In the genomic region with DNA sequence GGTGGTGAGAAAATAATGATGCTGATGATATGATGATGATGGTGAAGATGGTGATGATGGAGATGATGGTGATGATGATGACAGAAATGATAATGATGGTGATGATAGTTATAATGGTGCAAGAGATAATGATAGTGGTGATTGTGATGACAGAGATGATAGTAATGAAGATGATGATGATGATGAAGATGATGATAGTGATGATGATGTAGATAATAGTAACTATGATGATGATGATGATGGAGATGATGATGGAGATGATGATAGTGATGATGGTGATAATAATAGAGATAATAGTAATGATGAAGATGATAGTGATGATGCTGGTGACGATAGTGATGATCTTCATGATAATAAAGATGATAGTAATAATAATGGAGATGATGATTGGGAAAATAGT, we compare ENCODE assay signal across 30 cellular contexts. TPM values are rescaled to one million over a fixed set of nuclear protein-coding genes. Genes with fewer than 3 reads are reported as not detected.
"Had no signal": no experiment of that assay in that cellular context is flagged by ENCODE, and none has a peak within 500 bp of the region (broad histone marks: within the 10 kb centered on the region; RNA-seq: fewer than 3 reads in every experiment).

No MANE protein-coding gene starts in this region.

- H3K9ac ChIP-seq: neural progenitor cell, parathyroid adenoma had no signal

- H3K4me3 Mint-ChIP-seq: naive thymus-derived CD4-positive, alpha-beta T cell; natural killer cell; nephron; neural progenitor cell; stimulated activated naive B cell treated with anti-CD40 and anti-IgM and Interleukin-4, amounts not matched to agents 10 μg/mL and 1 μg/mL and 100 μg/mL, for 72 hours; stimulated activated naive CD8-positive, alpha-beta T cell treated with anti-CD3 and anti-CD28 coated beads, Interleukin-15, Interleukin-2, amounts not matched to agents 100 ng/mL and 50 ng/mL, for 24 hours had no signal

- H3K4me1 ChIP-seq: neural progenitor cell, parathyroid adenoma, psoas muscle, spleen, stomach, tibial nerve, upper lobe of left lung, uterus had no signal

- ATAC-seq: naive thymus-derived CD4-positive, alpha-beta T cell; natural killer cell; psoas muscle; right cardiac atrium; sciatic nerve; stimulated activated naive B cell treated with anti-CD40 and anti-IgM and Interleukin-4, amounts not matched to agents 10 μg/mL and 1 μg/mL and 100 μg/mL, for 72 hours had no signal

- H2AFZ ChIP-seq: neural progenitor cell, parathyroid adenoma had no signal

- H3K9me3 ChIP-seq: ovary, psoas muscle, stomach, thoracic aorta, thyroid gland, tibial nerve, upper lobe of left lung, uterus had no signal

- H3K79me2 ChIP-seq: parathyroid adenoma had no signal

- H3K4me3 ChIP-seq: neural progenitor cell, ovary, psoas muscle, skin epidermis, smooth muscle cell, spleen, stomach, thoracic aorta, thyroid gland, tibial nerve, upper lobe of left lung, uterus had no signal

- H3K27ac ChIP-seq: neural progenitor cell, ovary, parathyroid adenoma, psoas muscle, skin epidermis, spleen, stomach, thoracic aorta, thyroid gland, tibial nerve, upper lobe of left lung, uterus had no signal

- DNase-seq: naive thymus-derived CD4-positive, alpha-beta T cell; natural killer cell; occipital lobe; ovary; posterior cingulate gyrus; psoas muscle; right cardiac atrium; spleen; stimulated activated CD4-positive, alpha-beta T cell treated with anti-CD3 and anti-CD28 coated beads, Interleukin-12 subunit alpha, Interleukin-12 subunit beta, amount 100 ng/mL, for 4 hours; stimulated activated CD4-positive, alpha-beta T cell treated with anti-CD3 and anti-CD28 coated beads, Interleukin-1b, Interleukin-23, amount 100 ng/mL, for 48 hours; stimulated activated CD4-positive, alpha-beta T cell treated with anti-CD3 and anti-CD28 coated beads, Interleukin-4, amount 100 ng/mL, for 1 hour; stimulated activated CD4-positive, alpha-beta T cell treated with anti-CD3 and anti-CD28 coated beads, Interleukin-4, amount 100 ng/mL, for 4 hours; stimulated activated CD8-positive, alpha-beta memory T cell treated with anti-CD3 and anti-CD28 coated beads, Interleukin-4, amount 100 ng/mL, for 48 hours; stimulated activated naive B cell treated with anti-CD40 and anti-IgM and Interleukin-4, amounts not matched to agents 10 μg/mL and 1 μg/mL and 100 μg/mL, for 72 hours; stimulated activated naive CD4-positive, alpha-beta T cell treated with Interleukin-2 at 50 U/mL for 16 hours; stomach; thyroid gland; trophoblast cell; upper lobe of left lung; uterus had no signal

- H3K36me3 ChIP-seq: neural progenitor cell, ovary, stomach, thoracic aorta, thyroid gland, tibial nerve, upper lobe of left lung, uterus had no signal

- H3K4me2 ChIP-seq: neural progenitor cell, smooth muscle cell had no signal

- H3K4me1 Mint-ChIP-seq: naive thymus-derived CD4-positive, alpha-beta T cell; natural killer cell; nephron; stimulated activated naive B cell treated with anti-CD40 and anti-IgM and Interleukin-4, amounts not matched to agents 10 μg/mL and 1 μg/mL and 100 μg/mL, for 72 hours had no signal

- H3K27ac Mint-ChIP-seq: naive thymus-derived CD4-positive, alpha-beta T cell; natural killer cell; nephron; neural progenitor cell; progenitor cell of endocrine pancreas; stimulated activated naive B cell treated with anti-CD40 and anti-IgM and Interleukin-4, amounts not matched to agents 10 μg/mL and 1 μg/mL and 100 μg/mL, for 72 hours; stimulated activated naive CD8-positive, alpha-beta T cell treated with anti-CD3 and anti-CD28 coated beads, Interleukin-15, Interleukin-2, amounts not matched to agents 100 ng/mL and 50 ng/mL, for 24 hours had no signal

- H3K36me3 Mint-ChIP-seq: naive thymus-derived CD4-positive, alpha-beta T cell; natural killer cell; stimulated activated naive B cell treated with anti-CD40 and anti-IgM and Interleukin-4, amounts not matched to agents 10 μg/mL and 1 μg/mL and 100 μg/mL, for 72 hours had no signal

- H3K27me3 ChIP-seq: neural progenitor cell, ovary, spleen, stomach, thyroid gland, tibial nerve, upper lobe of left lung, uterus had no signal

- H3K9me3 Mint-ChIP-seq: natural killer cell; stimulated activated naive CD8-positive, alpha-beta T cell treated with anti-CD3 and anti-CD28 coated beads, Interleukin-15, Interleukin-2, amounts not matched to agents 100 ng/mL and 50 ng/mL, for 24 hours had no signal

RNA-seq across cellular contexts. Expression of gene ABCA13, which starts 22.2 kb away (rescaled TPM):
- total RNA-seq: right cardiac atrium, smooth muscle cell, thoracic aorta had no signal
- polyA plus RNA-seq: naive thymus-derived CD4-positive, alpha-beta T cell; psoas muscle; right cardiac atrium; smooth muscle cell had no signal
